In the genomic region with DNA sequence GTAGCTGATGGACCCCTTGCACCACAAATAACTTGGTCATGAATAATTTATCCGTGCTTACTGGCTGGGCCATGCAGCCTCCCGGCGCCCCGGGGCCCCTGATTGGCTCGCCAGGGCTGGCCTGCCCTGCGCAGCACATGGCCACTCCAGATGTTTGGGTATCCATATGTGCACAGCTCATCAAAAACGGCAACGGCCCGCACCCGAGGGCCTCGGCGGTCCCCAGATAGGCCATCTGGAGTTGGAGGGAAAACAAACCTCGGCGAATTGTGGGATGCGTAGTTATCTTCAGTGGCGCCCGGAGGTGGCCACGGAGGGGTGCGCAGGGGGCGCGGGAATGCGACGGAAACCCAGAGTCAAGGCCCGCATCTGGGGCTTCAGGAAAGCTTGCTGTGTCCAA, we compare ENCODE assay signal across 21 cellular contexts.
DNase-seq lines count a peak whose midpoint lies in the region; ATAC-seq, FAIRE-seq and TF ChIP-seq lines count a peak whose summit lies in the region.
"Had no signal": no experiment of that assay in that cellular context is flagged by ENCODE, and none has a peak within 500 bp of the region (broad histone marks: within the 10 kb centered on the region; RNA-seq: fewer than 3 reads in every experiment).

No MANE protein-coding gene starts in this region.

- no peak for TF ChIP-seq POLR2A in A549 (IDR thresholded peaks at IDR 0.05; ENCODE audit: low read length)

- CTCF ChIA-PET in A549 (lab: Yijun Ruan, JAX) (interaction anchor here (1.6 kb wide), 1 partner anchor 20 kb away, joined by 3 read pairs; no protein-coding TSS in a partner anchor), SK-N-SH (lab: Yijun Ruan, JAX) (interaction anchor here (0.5 kb wide), 1 partner anchor 13 kb away, joined by 3 read pairs; no protein-coding TSS in a partner anchor)

- H2BK15ac ChIP-seq in neuronal stem cell (ENCODE audit: low read length) = peak overlapping the region; percentile 42

- peaks cover 13% of the 10 kb centered on the region for H3K27me3 Mint-ChIP-seq in brain

- ATAC-seq in A549 = no peak
- ATAC-seq: CD8-positive, alpha-beta T cell had no signal

- H4K20me1 ChIP-seq in SK-N-SH (ENCODE audit: insufficient read depth) = no peaks in the 10 kb centered on the region
- H4K20me1 ChIP-seq in smooth muscle cell (ENCODE audit: low read depth) = no peaks in the 10 kb centered on the region

- H3K23ac ChIP-seq in neuronal stem cell (ENCODE audit: low read depth, low read length, poor library complexity) = no peak overlapping the region

- H3K9me3 Mint-ChIP-seq in brain = peaks cover 0 to 20% (median 10%) of the 10 kb centered on the region in 5 experiments
- H3K9me3 Mint-ChIP-seq: CD4-positive, CD25-positive, alpha-beta regulatory T cell; CD8-positive, alpha-beta T cell; HFFc6 had no signal

- no peaks in the 10 kb centered on the region for H3K4me1 ChIP-seq in A549
- peaks cover 0 to 10% of the 10 kb centered on the region in 2 donors for H3K4me1 ChIP-seq in neuronal stem cell (ENCODE audit: control insufficient read depth in 2 of 2, insufficient read depth in 1 of 2, low read depth in 1 of 2, low read length in 2 of 2)
- no peaks in the 10 kb centered on the region; a peak in 1 of 4 replicates for H3K4me1 ChIP-seq in SK-N-SH (ENCODE audit: control insufficient read depth in 1 of 2, insufficient read depth in 2 of 2, low read depth in 1 of 2, low read length in 1 of 2)
- H3K4me1 ChIP-seq in smooth muscle cell (ENCODE audit: low read depth) = peaks cover 7% of the 10 kb centered on the region
- H3K4me1 ChIP-seq: Caco-2, HAP-1 had no signal

- H3F3A ChIP-seq in SK-N-SH (replicated peaks; ENCODE audit: insufficient read depth) = no peaks in the 10 kb centered on the region
- H3F3A ChIP-seq in smooth muscle cell (ENCODE audit: low read depth) = no peaks in the 10 kb centered on the region

- H2AK5ac ChIP-seq in neuronal stem cell (ENCODE audit: low read depth, low read length) = peak overlapping the region; percentile 7

- H3K4me3 Mint-ChIP-seq in brain = peak overlapping the region in 3 of 5 experiments; percentile 51 to 70 (median 55)
- H3K4me3 Mint-ChIP-seq: CD4-positive, CD25-positive, alpha-beta regulatory T cell; CD8-positive, alpha-beta T cell; HFFc6 had no signal

- TF ChIP-seq CTCF in A549 (IDR thresholded peaks at IDR 0.05) (no peak), brain (conservative IDR thresholded peaks at IDR 0.05) (no peak), SK-N-SH (IDR thresholded peaks at IDR 0.05) (no peak), smooth muscle cell (IDR thresholded peaks at IDR 0.05; ENCODE audit: borderline replicate concordance, insufficient read depth, poor library complexity, severe bottlenecking) (no peak)

- no peak overlapping the region for H2BK120ac ChIP-seq in neuronal stem cell (ENCODE audit: low read depth, low read length)

- H3K4ac ChIP-seq in neuronal stem cell (ENCODE audit: low read length) = no peak overlapping the region

- H2AFZ ChIP-seq in neuronal stem cell (ENCODE audit: low read length) = no peak overlapping the region
- no peak overlapping the region for H2AFZ ChIP-seq in SK-N-SH (ENCODE audit: low read depth)
- H2AFZ ChIP-seq in smooth muscle cell (ENCODE audit: low read depth) = no peak overlapping the region

- TF ChIP-seq EP300 in A549 (IDR thresholded peaks at IDR 0.05) (no peak), SK-N-SH (IDR thresholded peaks at IDR 0.05; ENCODE audit: borderline replicate concordance in 1 of 2, low read depth in 1 of 2, low read length in 1 of 2) (no peak)

- no peaks in the 10 kb centered on the region for H3K9me2 ChIP-seq in SK-N-SH

- no peak overlapping the region for H2BK5ac ChIP-seq in neuronal stem cell (ENCODE audit: low read length)

- no peak overlapping the region for H4K91ac ChIP-seq in neuronal stem cell (ENCODE audit: low read depth, low read length, poor library complexity)

- H3K36me3 Mint-ChIP-seq in brain = no peaks in the 10 kb centered on the region
- H3K36me3 Mint-ChIP-seq: CD4-positive, CD25-positive, alpha-beta regulatory T cell; CD8-positive, alpha-beta T cell had no signal

- H3K27me3 ChIP-seq in neuronal stem cell (ENCODE audit: control insufficient read depth in 3 of 3, insufficient read depth in 3 of 3, low read depth in 1 of 3, low read length in 3 of 3) (peaks cover 0 to 4% (median 0%) of the 10 kb centered on the region in 3 experiments), SK-N-SH (ENCODE audit: insufficient read depth) (peaks cover 13% of the 10 kb centered on the region), smooth muscle cell (ENCODE audit: low read depth) (no peaks in the 10 kb centered on the region)

- no peak overlapping the region for H2BK12ac ChIP-seq in neuronal stem cell (ENCODE audit: low read length)

- FAIRE-seq in A549 (lab: Jason Lieb, UNC) = no peak
- FAIRE-seq: GM12891, GM18507, H54 had no signal

- no peaks in the 10 kb centered on the region for H3K79me1 ChIP-seq in neuronal stem cell (ENCODE audit: low read depth, low read length)

- H3K4me3 ChIP-seq in A549 = no peak overlapping the region
- no peak overlapping the region for H3K4me3 ChIP-seq in neuronal stem cell (ENCODE audit: low read length in 2 of 2)
- no peak overlapping the region for H3K4me3 ChIP-seq in SK-N-SH (ENCODE audit: low read depth in 2 of 2, low read length in 1 of 2)
- H3K4me3 ChIP-seq in smooth muscle cell = no peak overlapping the region
- H3K4me3 ChIP-seq: HAP-1 had no signal

- H3K27ac ChIP-seq in A549 (no peak overlapping the region), neuronal stem cell (replicated peaks; ENCODE audit: low read length) (no peak overlapping the region), SK-N-SH (ENCODE audit: low read depth in 2 of 2, low read length in 1 of 2) (no peak overlapping the region), smooth muscle cell (ENCODE audit: low read depth) (no peak overlapping the region)

- no peaks in the 10 kb centered on the region for H3K36me3 ChIP-seq in neuronal stem cell (replicated peaks in 1 of 2; ENCODE audit: control insufficient read depth in 2 of 2, insufficient read depth in 2 of 2, low read length in 2 of 2)
- H3K36me3 ChIP-seq in SK-N-SH (replicated peaks in 1 of 2; ENCODE audit: control insufficient read depth in 1 of 2, insufficient read depth in 2 of 2, low read length in 1 of 2) = no peaks in the 10 kb centered on the region
- no peaks in the 10 kb centered on the region for H3K36me3 ChIP-seq in smooth muscle cell (ENCODE audit: low read depth)
- H3K36me3 ChIP-seq: HAP-1 had no signal

- H3K4me1 Mint-ChIP-seq in brain = peaks cover 51% of the 10 kb centered on the region
- H3K4me1 Mint-ChIP-seq: CD4-positive, CD25-positive, alpha-beta regulatory T cell had no signal

- 76% methylated on average over 24 of the region's 24 CpGs for WGBS in A549 (ENCODE audit: missing lambda C conversion rate)
- no CpG with 5 or more reads among the region's 24 CpGs for WGBS in neuronal stem cell (ENCODE audit: extremely low coverage in 2 of 2, insufficient read length in 2 of 2, insufficient replicate concordance in 1 of 2), 2 donors
- WGBS in SK-N-SH (ENCODE audit: low lambda C conversion rate) = 74% methylated on average over 24 of the region's 24 CpGs
- 97% methylated on average over 24 of the region's 24 CpGs for WGBS in smooth muscle cell (ENCODE audit: low lambda C conversion rate)

- H3K27ac Mint-ChIP-seq in brain = peak overlapping the region; percentile 21 to 84 (median 77)
- H3K27ac Mint-ChIP-seq: CD4-positive, CD25-positive, alpha-beta regulatory T cell; CD8-positive, alpha-beta T cell; HFFc6 had no signal

- POLR2A ChIA-PET in A549 (lab: Yijun Ruan, JAX) (no interaction called here), SK-N-SH (lab: Yijun Ruan, JAX) (no interaction called here)

- H3K9ac ChIP-seq in neuronal stem cell (ENCODE audit: low read depth, low read length, poor library complexity) (no peak overlapping the region), SK-N-SH (no peak overlapping the region), smooth muscle cell (ENCODE audit: low read depth) (no peak overlapping the region)

- peak overlapping the region; percentile 73 for H3K18ac ChIP-seq in neuronal stem cell (ENCODE audit: low read length)

- no peak overlapping the region for H4K8ac ChIP-seq in neuronal stem cell (ENCODE audit: low read depth, low read length)

- DNase-seq in A549 (ENCODE audit: low read depth in 1 of 2, low spot score in 1 of 2) (no peak), DMS 273 treated with DMSO at 0.1 percent for 48 hours (lab: John Stamatoyannopoulos, UW) (peak; percentile 53), neuronal stem cell (ENCODE audit: low spot score) (no peak), SK-N-SH (no peak), anterior cingulate cortex (lab: John Stamatoyannopoulos, UW) (no peak), smooth muscle cell (lab: John Stamatoyannopoulos, UW; ENCODE audit: unreplicated experiment) (no peak)
- DNase-seq: 8988T; C1 segment of cervical spinal cord; Caco-2; CD4-positive, CD25-positive, alpha-beta regulatory T cell; CD8-positive, alpha-beta T cell; DMS53; DMS79 treated with DMSO at 0.1 percent for 48 hours; GF-D8; GOT3; HFFc6 had no signal

- H3K79me2 ChIP-seq in SK-N-SH (ENCODE audit: insufficient read depth) (no peaks in the 10 kb centered on the region), smooth muscle cell (ENCODE audit: low read depth) (no peaks in the 10 kb centered on the region)

- H3K9me3 ChIP-seq in A549 (no peaks in the 10 kb centered on the region; the same call in 2 of the 3 replicates), neuronal stem cell (replicated peaks in 1 of 2; ENCODE audit: control insufficient read depth in 2 of 2, insufficient read depth in 1 of 2, low read depth in 1 of 2, low read length in 2 of 2) (no peaks in the 10 kb centered on the region), SK-N-SH (no peaks in the 10 kb centered on the region), smooth muscle cell (replicated peaks; ENCODE audit: low read depth) (no peaks in the 10 kb centered on the region)
- H3K9me3 ChIP-seq: Caco-2, HAP-1 had no signal

- no peak overlapping the region for H3K14ac ChIP-seq in neuronal stem cell (ENCODE audit: low read length)

- TF ChIP-seq RAD21 in A549 (conservative IDR thresholded peaks at IDR 0.05 in 1 of 2, IDR thresholded peaks at IDR 0.05 in 1 of 2) (no peak), SK-N-SH (IDR thresholded peaks at IDR 0.05; ENCODE audit: low read length) (no peak)

- H3K4me2 ChIP-seq in A549 (no peak overlapping the region), neuronal stem cell (ENCODE audit: insufficient read depth, low read length, poor library complexity, severe bottlenecking) (no peak overlapping the region), SK-N-SH (no peak overlapping the region), smooth muscle cell (no peak overlapping the region)

TF ChIP-seq in A549, 52 proteins besides CTCF, POLR2A, EP300 and RAD21 (continues in another document):
- TF ChIP-seq RARB (CRISPR knock-in tag; IDR thresholded peaks at IDR 0.05) (no peak), MAFK (IDR thresholded peaks at IDR 0.05; ENCODE audit: partially characterized antibody) (peak; percentile 22), SREBF2 (IDR thresholded peaks at IDR 0.05) (no peak), EHF (CRISPR knock-in tag; IDR thresholded peaks at IDR 0.05) (no peak), RFX5 (IDR thresholded peaks at IDR 0.05) (no peak)
